Comparison of ENCODE assay signal across 13 cellular contexts in genomic region chr6:111753573-111753972, GRCh38.
A peak's percentile ranks its signal among the peaks of the same experiment; 100 is the strongest.
DNase-seq lines count a peak whose midpoint lies in the region; ATAC-seq and TF ChIP-seq lines count a peak whose summit lies in the region.
"Had no signal": no experiment of that assay in that cellular context is flagged by ENCODE, and none has a peak within 500 bp of the region (broad histone marks: within the 10 kb centered on the region; RNA-seq: fewer than 3 reads in every experiment).

No MANE protein-coding gene starts in this region.

- TF ChIP-seq POLR2A in Peyer's patch (IDR thresholded peaks at IDR 0.05): no peak

- DNase-seq in activated CD4-positive, alpha-beta T cell treated with anti-CD3 and anti-CD28 coated beads, Interleukin-2, amount 10 ng/mL, durations not matched to agents 7 days and 5 days: no peak
- no peak for DNase-seq in activated CD4-positive, alpha-beta T cell treated with anti-CD3 and anti-CD28 coated beads, Interleukin-2, amount 50 U/mL, for 1 hour
- no peak for DNase-seq in Peyer's patch
- DNase-seq in endothelial cell (ENCODE audit: low spot score): no peak
- no peak for DNase-seq in stimulated activated effector memory CD8-positive, alpha-beta T cell treated with anti-CD3 and anti-CD28 coated beads, Interleukin-12 subunit alpha, Interleukin-12 subunit beta, amount 100 ng/mL, for 72 hours (ENCODE audit: low spot score in 2 of 2)
- no peak for DNase-seq in dedifferentiated amniotic fluid mesenchymal stem cell (ENCODE audit: extremely low spot score)
- DNase-seq: Calu3, NCI-H2081 treated with DMSO at 0.1 percent for 48 hours, retina, SJCRH30 had no signal

- peak; percentile 43 for ATAC-seq in stimulated activated effector memory CD8-positive, alpha-beta T cell treated with anti-CD3 and anti-CD28 coated beads, Interleukin-12 subunit alpha, Interleukin-12 subunit beta, amount 100 ng/mL, for 72 hours
- no peak for ATAC-seq in GM18873 (IDR thresholded peaks at IDR 0.05; ENCODE audit: low FRiP score, unreplicated experiment)
- ATAC-seq in GM19023 (IDR thresholded peaks at IDR 0.05; ENCODE audit: unreplicated experiment): no peak
- ATAC-seq: A549 had no signal

- TF ChIP-seq CTCF in Peyer's patch (IDR thresholded peaks at IDR 0.05) (no peak), endothelial cell (IDR thresholded peaks at IDR 0.05; ENCODE audit: unreplicated experiment) (no peak)

- H3K4me1 Mint-ChIP-seq in activated CD4-positive, alpha-beta T cell treated with anti-CD3 and anti-CD28 coated beads, Interleukin-2, amount 10 ng/mL, durations not matched to agents 7 days and 5 days: peaks cover 91% of the 10 kb centered on the region
- peaks cover 83% of the 10 kb centered on the region for H3K4me1 Mint-ChIP-seq in endothelial cell (ENCODE audit: unreplicated experiment)
- peaks cover 70% of the 10 kb centered on the region for H3K4me1 Mint-ChIP-seq in stimulated activated effector memory CD8-positive, alpha-beta T cell treated with anti-CD3 and anti-CD28 coated beads, Interleukin-12 subunit alpha, Interleukin-12 subunit beta, amount 100 ng/mL, for 72 hours

- H3K27ac ChIP-seq in Peyer's patch: peak overlapping the region; percentile 32 to 79 (median 64)
- H3K27ac ChIP-seq: A549, SJCRH30 had no signal

- POLR2A ChIA-PET in activated CD4-positive, alpha-beta T cell treated with anti-CD3 and anti-CD28 coated beads, Interleukin-2, amount 10 ng/mL, durations not matched to agents 7 days and 5 days (lab: Charles Lee): no interaction called here

- H3K27me3 Mint-ChIP-seq in activated CD4-positive, alpha-beta T cell treated with anti-CD3 and anti-CD28 coated beads, Interleukin-2, amount 10 ng/mL, durations not matched to agents 7 days and 5 days: no peaks in the 10 kb centered on the region
- peaks cover 4% of the 10 kb centered on the region for H3K27me3 Mint-ChIP-seq in endothelial cell (ENCODE audit: unreplicated experiment)

- H3K4me3 Mint-ChIP-seq in activated CD4-positive, alpha-beta T cell treated with anti-CD3 and anti-CD28 coated beads, Interleukin-2, amount 10 ng/mL, durations not matched to agents 7 days and 5 days: no peak overlapping the region
- peak overlapping the region; percentile 76 for H3K4me3 Mint-ChIP-seq in endothelial cell (ENCODE audit: unreplicated experiment)
- H3K4me3 Mint-ChIP-seq in stimulated activated effector memory CD8-positive, alpha-beta T cell treated with anti-CD3 and anti-CD28 coated beads, Interleukin-12 subunit alpha, Interleukin-12 subunit beta, amount 100 ng/mL, for 72 hours: peak overlapping the region; percentile 83

- H3K4me3 ChIP-seq in Peyer's patch: no peak overlapping the region
- H3K4me3 ChIP-seq: A549, SJCRH30 had no signal

- CTCF ChIA-PET in activated CD4-positive, alpha-beta T cell treated with anti-CD3 and anti-CD28 coated beads, Interleukin-2, amount 10 ng/mL, durations not matched to agents 7 days and 5 days (lab: Charles Lee): interaction anchor here (0.6 to 3.0 kb wide), 9 partner anchors 10 to 293 kb away, joined by 3 to 23 read pairs (median 4); no protein-coding TSS in a partner anchor

- peak overlapping the region; percentile 83 for H3K27ac Mint-ChIP-seq in activated CD4-positive, alpha-beta T cell treated with anti-CD3 and anti-CD28 coated beads, Interleukin-2, amount 10 ng/mL, durations not matched to agents 7 days and 5 days
- peak overlapping the region; percentile 99 for H3K27ac Mint-ChIP-seq in endothelial cell (ENCODE audit: unreplicated experiment)
- H3K27ac Mint-ChIP-seq in stimulated activated effector memory CD8-positive, alpha-beta T cell treated with anti-CD3 and anti-CD28 coated beads, Interleukin-12 subunit alpha, Interleukin-12 subunit beta, amount 100 ng/mL, for 72 hours: peak overlapping the region; percentile 97

- H3K4me1 ChIP-seq in Peyer's patch: peaks cover 0 to 23% (median under 1%) of the 10 kb centered on the region in 4 donors
- H3K4me1 ChIP-seq: A549, SJCRH30 had no signal

- no peaks in the 10 kb centered on the region for H3K9me3 ChIP-seq in Peyer's patch
- H3K9me3 ChIP-seq: A549, SJCRH30 had no signal

- H3K9me3 Mint-ChIP-seq in activated CD4-positive, alpha-beta T cell treated with anti-CD3 and anti-CD28 coated beads, Interleukin-2, amount 10 ng/mL, durations not matched to agents 7 days and 5 days: peaks cover 12% of the 10 kb centered on the region
- no peaks in the 10 kb centered on the region for H3K9me3 Mint-ChIP-seq in endothelial cell (ENCODE audit: unreplicated experiment)
- no peaks in the 10 kb centered on the region for H3K9me3 Mint-ChIP-seq in stimulated activated effector memory CD8-positive, alpha-beta T cell treated with anti-CD3 and anti-CD28 coated beads, Interleukin-12 subunit alpha, Interleukin-12 subunit beta, amount 100 ng/mL, for 72 hours

- no peaks in the 10 kb centered on the region for H3K27me3 ChIP-seq in Peyer's patch
- H3K27me3 ChIP-seq: SJCRH30 had no signal

- peaks cover 65% of the 10 kb centered on the region for H3K36me3 Mint-ChIP-seq in activated CD4-positive, alpha-beta T cell treated with anti-CD3 and anti-CD28 coated beads, Interleukin-2, amount 10 ng/mL, durations not matched to agents 7 days and 5 days (ENCODE audit: low read depth)
- peaks cover 31% of the 10 kb centered on the region for H3K36me3 Mint-ChIP-seq in endothelial cell (ENCODE audit: low read depth, unreplicated experiment)
- H3K36me3 Mint-ChIP-seq in stimulated activated effector memory CD8-positive, alpha-beta T cell treated with anti-CD3 and anti-CD28 coated beads, Interleukin-12 subunit alpha, Interleukin-12 subunit beta, amount 100 ng/mL, for 72 hours: peaks cover 90% of the 10 kb centered on the region

- H3K36me3 ChIP-seq in Peyer's patch: no peaks in the 10 kb centered on the region
- H3K36me3 ChIP-seq: SJCRH30 had no signal
